26 cellular contexts compared by ENCODE assay signal in genomic region chr6:75505426-75505825, GRCh38. TPM values are rescaled to one million over a fixed set of nuclear protein-coding genes. Genes with fewer than 3 reads are reported as not detected.
"Had no signal": no experiment of that assay in that cellular context is flagged by ENCODE, and none has a peak within 500 bp of the region (broad histone marks: within the 10 kb centered on the region; RNA-seq: fewer than 3 reads in every experiment).

No MANE protein-coding gene starts in this region.

- H3K4me1 ChIP-seq: gastroesophageal sphincter, right atrium auricular region, upper lobe of left lung had no signal

- H3K4me1 Mint-ChIP-seq: activated CD4-positive, alpha-beta memory T cell treated with anti-CD3 and anti-CD28 coated beads, Interleukin-2, amount 10 ng/mL, durations not matched to agents 7 days and 5 days; activated CD4-positive, alpha-beta T cell treated with anti-CD3 and anti-CD28 coated beads, Interleukin-2, amount 10 ng/mL, durations not matched to agents 24 days and 14 days; activated naive CD4-positive, alpha-beta T cell treated with anti-CD3 and anti-CD28 coated beads, Interleukin-2, amount 10 ng/mL, durations not matched to agents 7 days and 5 days; activated naive CD8-positive, alpha-beta T cell treated with anti-CD3 and anti-CD28 coated beads, Interleukin-2, amount 50 U/mL, for 24 hours; central memory CD8-positive, alpha-beta T cell; memory B cell; naive B cell; neural crest cell; T-helper 17 cell had no signal

- H3K27me3 Mint-ChIP-seq: activated naive CD8-positive, alpha-beta T cell treated with anti-CD3 and anti-CD28 coated beads, Interleukin-2, amount 50 U/mL, for 24 hours; brain; central memory CD8-positive, alpha-beta T cell; progenitor cell of endocrine pancreas; T-helper 17 cell had no signal

- H3K36me3 Mint-ChIP-seq: activated naive CD4-positive, alpha-beta T cell treated with anti-CD3 and anti-CD28 coated beads, Interleukin-2, amount 10 ng/mL, durations not matched to agents 7 days and 5 days; brain; memory B cell; naive B cell had no signal

- H3K27ac Mint-ChIP-seq: activated CD4-positive, alpha-beta memory T cell treated with anti-CD3 and anti-CD28 coated beads, Interleukin-2, amount 10 ng/mL, durations not matched to agents 7 days and 5 days; activated CD4-positive, alpha-beta T cell treated with anti-CD3 and anti-CD28 coated beads, Interleukin-2, amount 10 ng/mL, durations not matched to agents 24 days and 14 days; activated naive CD4-positive, alpha-beta T cell treated with anti-CD3 and anti-CD28 coated beads, Interleukin-2, amount 10 ng/mL, durations not matched to agents 7 days and 5 days; activated naive CD8-positive, alpha-beta T cell treated with anti-CD3 and anti-CD28 coated beads, Interleukin-2, amount 50 U/mL, for 24 hours; activated T-cell treated with anti-CD3 and anti-CD28 coated beads, Interleukin-2, amount 50 U/mL, for 72 hours; brain; memory B cell; naive B cell; progenitor cell of endocrine pancreas; T-helper 17 cell had no signal

- H3K27me3 ChIP-seq: esophagus muscularis mucosa, gastroesophageal sphincter, right atrium auricular region, upper lobe of left lung had no signal

- ATAC-seq: activated naive CD8-positive, alpha-beta T cell treated with anti-CD3 and anti-CD28 coated beads, Interleukin-2, amount 50 U/mL, for 24 hours; activated T-cell treated with anti-CD3 and anti-CD28 coated beads, Interleukin-2, amount 50 U/mL, for 72 hours; stimulated activated naive CD8-positive, alpha-beta T cell treated with anti-CD3 and anti-CD28 coated beads, Interleukin-15, Interleukin-2, amounts not matched to agents 100 U/mL and 50 U/mL, for 24 hours; T-helper 17 cell had no signal

- H3K4me3 ChIP-seq: esophagus muscularis mucosa, gastroesophageal sphincter, right atrium auricular region, upper lobe of left lung had no signal

- H3K4me3 Mint-ChIP-seq: activated CD4-positive, alpha-beta memory T cell treated with anti-CD3 and anti-CD28 coated beads, Interleukin-2, amount 10 ng/mL, durations not matched to agents 7 days and 5 days; activated CD4-positive, alpha-beta T cell treated with anti-CD3 and anti-CD28 coated beads, Interleukin-2, amount 10 ng/mL, durations not matched to agents 24 days and 14 days; activated naive CD4-positive, alpha-beta T cell treated with anti-CD3 and anti-CD28 coated beads, Interleukin-2, amount 10 ng/mL, durations not matched to agents 7 days and 5 days; activated naive CD8-positive, alpha-beta T cell treated with anti-CD3 and anti-CD28 coated beads, Interleukin-2, amount 50 U/mL, for 24 hours; activated T-cell treated with anti-CD3 and anti-CD28 coated beads, Interleukin-2, amount 50 U/mL, for 72 hours; brain; central memory CD8-positive, alpha-beta T cell; memory B cell; naive B cell; neural crest cell; T-helper 17 cell had no signal

- DNase-seq: activated CD4-positive, alpha-beta memory T cell treated with anti-CD3 and anti-CD28 coated beads, Interleukin-2, amount 10 ng/mL, durations not matched to agents 7 days and 5 days; activated CD4-positive, alpha-beta T cell treated with anti-CD3 and anti-CD28 coated beads, Interleukin-2, amount 10 ng/mL, durations not matched to agents 24 days and 14 days; activated effector memory CD4-positive, alpha-beta T cell treated with Interleukin-2 at 50 U/mL for 16 hours; activated naive CD4-positive, alpha-beta T cell treated with anti-CD3 and anti-CD28 coated beads, Interleukin-2, amount 10 ng/mL, durations not matched to agents 7 days and 5 days; activated naive CD8-positive, alpha-beta T cell treated with anti-CD3 and anti-CD28 coated beads, Interleukin-2, amount 50 U/mL, for 24 hours; activated T-cell treated with anti-CD3 and anti-CD28 coated beads, Interleukin-2, amount 50 U/mL, for 72 hours; aorta; effector memory CD4-positive, alpha-beta T cell; head of caudate nucleus; hypothalamus; islet precursor cell; left cardiac atrium; naive B cell; stimulated activated CD4-positive, alpha-beta T cell treated with anti-CD3 and anti-CD28 coated beads, Interleukin-4, amount 100 ng/mL, for 4 hours; stimulated activated naive CD8-positive, alpha-beta T cell treated with anti-CD3 and anti-CD28 coated beads, Interleukin-15, Interleukin-2, amounts not matched to agents 100 U/mL and 50 U/mL, for 24 hours; SW 1271; T-helper 17 cell; upper lobe of left lung had no signal

- H3K9me3 ChIP-seq: esophagus muscularis mucosa, gastroesophageal sphincter, right atrium auricular region, upper lobe of left lung had no signal

- H3K9me3 Mint-ChIP-seq: activated CD4-positive, alpha-beta memory T cell treated with anti-CD3 and anti-CD28 coated beads, Interleukin-2, amount 10 ng/mL, durations not matched to agents 7 days and 5 days; activated CD4-positive, alpha-beta T cell treated with anti-CD3 and anti-CD28 coated beads, Interleukin-2, amount 10 ng/mL, durations not matched to agents 24 days and 14 days; activated naive CD4-positive, alpha-beta T cell treated with anti-CD3 and anti-CD28 coated beads, Interleukin-2, amount 10 ng/mL, durations not matched to agents 7 days and 5 days; activated T-cell treated with anti-CD3 and anti-CD28 coated beads, Interleukin-2, amount 50 U/mL, for 72 hours; central memory CD8-positive, alpha-beta T cell; memory B cell had no signal

- H3K36me3 ChIP-seq: esophagus muscularis mucosa, gastroesophageal sphincter, right atrium auricular region, upper lobe of left lung had no signal

- H3K27ac ChIP-seq: esophagus muscularis mucosa, gastroesophageal sphincter, right atrium auricular region, upper lobe of left lung had no signal

RNA-seq across cellular contexts. Expression of gene FILIP1, which starts 11.8 kb away (rescaled TPM):
- total RNA-seq: activated CD4-positive, alpha-beta memory T cell treated with anti-CD3 and anti-CD28 coated beads, Interleukin-2, amount 10 ng/mL, durations not matched to agents 7 days and 5 days; activated CD4-positive, alpha-beta T cell treated with anti-CD3 and anti-CD28 coated beads, Interleukin-2, amount 10 ng/mL, durations not matched to agents 24 days and 14 days had no signal
